Comparison of ENCODE assay signal across 19 cellular contexts in the genomic region with DNA sequence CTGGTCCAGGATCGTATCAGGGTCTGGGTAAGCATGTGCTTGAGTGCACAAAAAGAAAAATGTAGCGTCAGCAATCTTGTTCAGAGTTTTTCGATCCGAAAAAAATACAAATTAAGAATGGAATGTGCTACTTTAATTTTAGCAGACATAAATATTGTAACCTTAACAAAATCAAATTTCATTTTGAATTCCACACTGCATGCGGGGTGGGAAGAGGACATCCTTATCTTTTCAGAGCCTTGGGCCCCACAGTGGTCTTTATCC.
DNase-seq lines count a peak whose midpoint lies in the region; ATAC-seq, FAIRE-seq and TF ChIP-seq lines count a peak whose summit lies in the region.
"Had no signal": no experiment of that assay in that cellular context is flagged by ENCODE, and none has a peak within 500 bp of the region (broad histone marks: within the 10 kb centered on the region; RNA-seq: fewer than 3 reads in every experiment).

No MANE protein-coding gene starts in this region.

- no peak for TF ChIP-seq EP300 in H1 (IDR thresholded peaks at IDR 0.05; ENCODE audit: borderline replicate concordance in 1 of 2, low read depth in 2 of 2, low read length in 2 of 2)

- no peak overlapping the region for H2BK5ac ChIP-seq in H1 (ENCODE audit: low read depth, low read length)

- peak overlapping the region; percentile 55; the same call in 1 of the 2 replicates for H3K4me3 ChIP-seq in SK-N-MC
- H3K4me3 ChIP-seq in H1 (ENCODE audit: extremely low read depth in 1 of 4, insufficient read depth in 2 of 4, low read depth in 3 of 4, low read length in 4 of 4), result no peak overlapping the region
- H3K4me3 ChIP-seq in parathyroid adenoma (ENCODE audit: low read depth, low read length), result peak overlapping the region; percentile 12

- H4K5ac ChIP-seq in H1 (ENCODE audit: insufficient read length, low read depth, low read length), result no peak overlapping the region

- H3K9ac ChIP-seq in SK-N-MC (ENCODE audit: insufficient read length) (no peak overlapping the region), H1 (replicated peaks in 1 of 4; ENCODE audit: extremely low read depth in 1 of 4, low read depth in 3 of 4, low read length in 3 of 4) (no peak overlapping the region), parathyroid adenoma (no peak overlapping the region)
- H3K9ac ChIP-seq: KMS-11 had no signal

- CTCF ChIA-PET in H1 (lab: Charles Lee; ENCODE audit: partially characterized antibody), result no interaction called here

- no peaks in the 10 kb centered on the region for H3K27me3 ChIP-seq in H1 (replicated peaks in 1 of 4; ENCODE audit: control insufficient read depth in 3 of 4, extremely low read depth in 1 of 4, insufficient read depth in 3 of 4, low read length in 3 of 4)
- H3K27me3 ChIP-seq in parathyroid adenoma (ENCODE audit: control insufficient read depth, insufficient read depth, low read length), result no peaks in the 10 kb centered on the region

- TF ChIP-seq CTCF in H1 (IDR thresholded peaks at IDR 0.05; ENCODE audit: control extremely low read depth in 1 of 3, insufficient read depth in 1 of 3, low read depth in 1 of 3, low read length in 3 of 3) (no peak), parathyroid adenoma (IDR thresholded peaks at IDR 0.05) (no peak)

- no peak overlapping the region for H4K8ac ChIP-seq in H1 (ENCODE audit: extremely low read depth, insufficient read depth, low read length)

- H3K27ac ChIP-seq in SK-N-MC (peak overlapping the region; percentile 10), H1 (ENCODE audit: low read depth, low read length) (no peak overlapping the region), parathyroid adenoma (peak overlapping the region; percentile 25)
- H3K27ac ChIP-seq: KMS-11 had no signal

- peaks cover 3 to 10% (median 3%) of the 10 kb centered on the region in 4 experiments; a peak in 4 of 7 replicates for H3K4me1 ChIP-seq in H1 (replicated peaks in 1 of 4; ENCODE audit: control insufficient read depth in 3 of 4, insufficient read depth in 4 of 4, low read length in 3 of 4)
- peaks cover 15% of the 10 kb centered on the region for H3K4me1 ChIP-seq in parathyroid adenoma

- no peak overlapping the region for H3K4me2 ChIP-seq in H1 (ENCODE audit: insufficient read depth in 1 of 2, low read depth in 2 of 2, low read length in 2 of 2)
- peak overlapping the region; percentile 47 for H3K4me2 ChIP-seq in parathyroid adenoma (ENCODE audit: low read length)
- H3K4me2 ChIP-seq: KMS-11 had no signal

- no peak overlapping the region for H2AK5ac ChIP-seq in H1 (ENCODE audit: low read depth, low read length)

- POLR2A ChIA-PET in H1 (lab: Charles Lee; ENCODE audit: partially characterized antibody), result interaction anchor here (0.9 kb wide), 1 partner anchor 52 kb away, joined by 3 read pairs; no protein-coding TSS in a partner anchor

- H3K23ac ChIP-seq in H1 (ENCODE audit: insufficient read length), result no peak overlapping the region

- DNase-seq in SK-N-MC (ENCODE audit: low read depth, low spot score) (no peak), H1 (ENCODE audit: low read depth in 1 of 2, low spot score in 2 of 2) (no peak), NCI-H2196 treated with DMSO at 0.1 percent for 48 hours (lab: John Stamatoyannopoulos, UW; ENCODE audit: unreplicated experiment) (no peak), DMS 273 treated with DMSO at 0.1 percent for 48 hours (lab: John Stamatoyannopoulos, UW) (no peak), NCI-H1417 treated with DMSO at 0.1 percent for 48 hours (lab: John Stamatoyannopoulos, UW) (no peak)
- DNase-seq: AML-193, DND-41, MV-4-11, NCI-H187, NCI-H2107, NCI-H2227 treated with DMSO at 0.1 percent for 48 hours, NCI-H524 treated with DMSO at 0.1 percent for 48 hours, PC-3, RPMI8226, SHP77 treated with DMSO at 0.1 percent for 48 hours had no signal

- H3K23me2 ChIP-seq in H1 (ENCODE audit: low read depth, low read length), result peaks cover 3% of the 10 kb centered on the region; the same call in 1 of the 2 replicates

- FAIRE-seq in H1 (lab: Jason Lieb, UNC), result no peak

- no peaks in the 10 kb centered on the region for H3K79me1 ChIP-seq in H1 (ENCODE audit: low read depth, low read length)

- peak overlapping the region; percentile 78; the same call in 1 of the 2 replicates for H2BK12ac ChIP-seq in H1 (ENCODE audit: low read depth, low read length)

- H3K14ac ChIP-seq in H1 (ENCODE audit: insufficient read length), result no peak overlapping the region

- H2AFZ ChIP-seq in H1 (ENCODE audit: low read length), result no peak overlapping the region
- peak overlapping the region; percentile 16 for H2AFZ ChIP-seq in parathyroid adenoma

- H3K18ac ChIP-seq in H1 (ENCODE audit: extremely low read depth, low read length), result no peak overlapping the region

- H3K36me3 ChIP-seq in SK-N-MC (ENCODE audit: insufficient read depth, low read length) (no peaks in the 10 kb centered on the region), H1 (ENCODE audit: control insufficient read depth in 2 of 4, insufficient read depth in 4 of 4, low read length in 3 of 4) (no peaks in the 10 kb centered on the region), parathyroid adenoma (ENCODE audit: control insufficient read depth, insufficient read depth, low read length) (no peaks in the 10 kb centered on the region)

- H3K79me2 ChIP-seq in H1 (ENCODE audit: control insufficient read depth in 1 of 2, insufficient read depth in 2 of 2, low read length in 2 of 2) (no peaks in the 10 kb centered on the region), parathyroid adenoma (no peaks in the 10 kb centered on the region)

- peak overlapping the region; percentile 93; the same call in 1 of the 2 replicates for H2BK15ac ChIP-seq in H1 (ENCODE audit: low read length)

- no peak overlapping the region for H4K91ac ChIP-seq in H1 (replicated peaks; ENCODE audit: insufficient read length, low read length)

- no peak for ATAC-seq in GM21529 (IDR thresholded peaks at IDR 0.05; ENCODE audit: unreplicated experiment)
- ATAC-seq: SK-N-SH treated with all-trans-retinoic acid at 6 μM for 48 hours had no signal

- no peak for TF ChIP-seq RAD21 in H1 (IDR thresholded peaks at IDR 0.05 in 1 of 2, conservative IDR thresholded peaks at IDR 0.05 in 1 of 2; ENCODE audit: low read depth in 2 of 2, low read length in 2 of 2)

- no peak overlapping the region for H3K56ac ChIP-seq in H1 (replicated peaks; ENCODE audit: insufficient read length, low read depth, low read length)

- H4K20me1 ChIP-seq in H1 (replicated peaks in 1 of 2; ENCODE audit: control insufficient read depth in 1 of 2, insufficient read depth in 2 of 2, low read length in 2 of 2), result peaks cover 0 to 2% of the 10 kb centered on the region in 2 experiments

- WGBS in H1 (ENCODE audit: extremely low coverage in 1 of 2, insufficient coverage in 1 of 2, insufficient read length in 1 of 2, insufficient replicate concordance in 2 of 2, low coverage in 1 of 2, low lambda C conversion rate in 2 of 2, missing lambda C conversion rate in 1 of 2), 2 experiments, result 91% methylated on average over 5 of the region's 5 CpGs; no CpG with 5 or more reads in 1 of the 2 experiments

- H2BK20ac ChIP-seq in H1 (ENCODE audit: low read length), result no peak overlapping the region

- H2BK120ac ChIP-seq in H1 (replicated peaks; ENCODE audit: low read depth, low read length), result no peak overlapping the region

- TF ChIP-seq POLR2A in H1 (IDR thresholded peaks at IDR 0.05; ENCODE audit: control extremely low read depth in 1 of 2, low read depth in 2 of 2, low read length in 2 of 2), result no peak

- no peaks in the 10 kb centered on the region for H3K9me3 ChIP-seq in SK-N-MC (ENCODE audit: low read depth, low read length)
- no peaks in the 10 kb centered on the region for H3K9me3 ChIP-seq in H1 (ENCODE audit: insufficient read depth in 2 of 2, low read depth in 1 of 2, low read length in 1 of 2)
- H3K9me3 ChIP-seq in parathyroid adenoma (ENCODE audit: control insufficient read depth, low read length), result no peaks in the 10 kb centered on the region

- no peak overlapping the region for H3K4ac ChIP-seq in H1 (replicated peaks; ENCODE audit: insufficient read length, low read depth, low read length)

TF ChIP-seq in H1, 55 proteins besides CTCF, POLR2A, EP300 and RAD21 (continues in another document):
- TF ChIP-seq EZH2 (IDR thresholded peaks at IDR 0.05; ENCODE audit: low read depth, low read length, severe bottlenecking), result no peak
- no peak for TF ChIP-seq CEBPB (IDR thresholded peaks at IDR 0.05; ENCODE audit: low read depth, low read length)

Comparison
In these comparisons a context has a peak if more than half of its experiments do, and no peak if none do; other contexts are left out.
1. H3K4me3 ChIP-seq: peak in SK-N-MC (single experiment) and parathyroid adenoma (single experiment); none in H1 (0 of 4).